In the genomic region with DNA sequence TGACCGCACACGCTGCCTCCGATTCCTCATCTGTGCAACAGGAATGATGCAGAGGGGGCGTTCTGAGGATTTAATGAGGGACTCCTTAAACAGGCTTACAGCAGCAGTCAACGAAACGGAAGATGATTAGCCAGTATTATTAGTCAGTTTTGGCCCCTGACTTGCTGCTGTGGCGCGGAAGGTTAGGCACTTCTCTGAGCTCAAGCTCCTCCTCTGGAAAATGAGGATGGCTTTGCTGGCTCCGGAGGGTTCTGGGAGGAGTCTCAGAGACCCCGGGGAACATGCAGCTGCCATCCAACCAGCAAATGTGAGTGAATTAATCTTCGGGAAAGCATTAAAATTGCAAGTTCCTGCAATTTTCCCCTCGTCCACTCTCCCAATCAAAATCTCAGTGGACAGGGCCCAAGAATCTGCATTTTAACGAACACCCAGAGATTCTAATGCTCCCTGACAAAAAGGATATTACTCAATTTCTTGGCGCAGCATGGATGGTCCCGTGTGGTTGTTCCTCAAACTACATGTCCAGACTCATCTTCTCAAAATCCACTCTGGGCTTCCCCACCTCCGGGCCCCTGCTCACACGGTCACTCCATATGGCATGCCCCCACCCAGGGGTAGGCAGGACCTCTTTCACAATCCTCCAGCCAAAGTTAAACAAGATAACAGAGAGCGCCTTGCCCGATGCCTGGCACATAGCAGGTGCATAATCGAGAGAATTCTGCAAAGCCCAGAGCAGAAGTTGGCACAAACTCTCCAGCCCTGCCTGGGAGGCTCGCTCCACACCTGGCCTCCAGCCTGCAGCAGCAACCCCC, we compare ENCODE assay signal across 8 cellular contexts. TPM values are rescaled to one million over a fixed set of nuclear protein-coding genes. Genes with fewer than 3 reads are reported as not detected.
DNase-seq lines count a peak whose midpoint lies in the region; ATAC-seq, FAIRE-seq and TF ChIP-seq lines count a peak whose summit lies in the region.

No MANE protein-coding gene starts in this region.

- peak overlapping the region; percentile 63 for H3K4me2 ChIP-seq in GM23248 (ENCODE audit: unreplicated experiment)
- H3K4me2 ChIP-seq in endothelial cell of umbilical vein (ENCODE audit: insufficient read depth, low read length): peak overlapping the region; percentile 61
- peak overlapping the region; percentile 48 for H3K4me2 ChIP-seq in osteoblast (ENCODE audit: insufficient read depth, low read length)

- H3K9me3 ChIP-seq in GM23248 (ENCODE audit: low read depth) (no peaks in the 10 kb centered on the region), Panc1 (ENCODE audit: control insufficient read depth, insufficient read depth, low read depth, low read length) (no peaks in the 10 kb centered on the region), endothelial cell of umbilical vein (replicated peaks; ENCODE audit: control insufficient read depth, insufficient read depth, low read length) (no peaks in the 10 kb centered on the region), osteoblast (ENCODE audit: low read depth, low read length) (no peaks in the 10 kb centered on the region)

- peaks cover 4% of the 10 kb centered on the region; the same call in 1 of the 2 replicates for H3K4me1 ChIP-seq in GM23248 (ENCODE audit: insufficient read depth)
- H3K4me1 ChIP-seq in Panc1 (ENCODE audit: control insufficient read depth, insufficient read depth, low read length): peaks cover 7% of the 10 kb centered on the region; the same call in 1 of the 2 replicates
- peaks cover 8% of the 10 kb centered on the region for H3K4me1 ChIP-seq in endothelial cell of umbilical vein (ENCODE audit: control insufficient read depth, extremely low read depth, insufficient read depth, low read length)
- H3K4me1 ChIP-seq in osteoblast (ENCODE audit: insufficient read depth, low read length): no peaks in the 10 kb centered on the region

- POLR2A ChIA-PET in Panc1 (lab: Charles Lee) (no interaction called here), endothelial cell of umbilical vein (lab: Charles Lee) (no interaction called here)

- intact Hi-C loops in Panc1 (cut with micrococcal nuclease; ENCODE audit: unreplicated experiment): no loop called here
- intact Hi-C loops in endothelial cell of umbilical vein (cut with micrococcal nuclease): no loop called here

- TF ChIP-seq CTCF in Panc1 (IDR thresholded peaks at IDR 0.05): no peak
- TF ChIP-seq CTCF in endothelial cell of umbilical vein (IDR thresholded peaks at IDR 0.05; ENCODE audit: extremely low read depth in 1 of 2, insufficient read depth in 1 of 2, low read depth in 1 of 2, low read length in 2 of 2): no peak
- no peak for TF ChIP-seq CTCF in osteoblast (IDR thresholded peaks at IDR 0.05; ENCODE audit: extremely low read depth, low read depth, low read length)

- no TSS peak for BruUV-seq in Panc1 (replicated peaks; lab: Mats Ljungman, UMichigan)
- no TSS peak for BruUV-seq in endothelial cell of umbilical vein (replicated peaks; lab: Mats Ljungman, UMichigan)

- 39 to 41% methylated on average over 21 of the region's 21 CpGs for WGBS in GM23248 (ENCODE audit: low coverage in 1 of 2, low lambda C conversion rate in 2 of 2, missing lambda C conversion rate in 2 of 2), 2 experiments

- H3F3A ChIP-seq in GM23248 (ENCODE audit: insufficient read depth): 0 out of 2 replicates have a peak, but pooled peaks cover 8% of the 10 kb centered on the region

- peak overlapping the region; percentile 22; the same call in 1 of the 2 replicates for H3K9ac ChIP-seq in GM23248
- H3K9ac ChIP-seq in endothelial cell of umbilical vein (replicated peaks; ENCODE audit: extremely low read depth, insufficient read depth, low read length): no peak overlapping the region

- no peaks in the 10 kb centered on the region for H4K20me1 ChIP-seq in GM23248 (ENCODE audit: insufficient read depth)
- H4K20me1 ChIP-seq in endothelial cell of umbilical vein (replicated peaks; ENCODE audit: control insufficient read depth, extremely low read depth, insufficient read depth, low read length): no peaks in the 10 kb centered on the region
- no peaks in the 10 kb centered on the region for H4K20me1 ChIP-seq in osteoblast (ENCODE audit: insufficient read depth, low read length)

- H3K27ac ChIP-seq in GM23248 (no peak overlapping the region), Panc1 (ENCODE audit: low read length) (peak overlapping the region; percentile 34; the same call in 1 of the 2 replicates), endothelial cell of umbilical vein (ENCODE audit: insufficient read depth, low read depth, low read length) (no peak overlapping the region), osteoblast (ENCODE audit: low read depth, low read length) (no peak overlapping the region)

- H3K9me1 ChIP-seq in endothelial cell of umbilical vein (replicated peaks; ENCODE audit: control insufficient read depth, extremely low read depth, insufficient read depth, low read length): no peaks in the 10 kb centered on the region

- no peaks in the 10 kb centered on the region for H3K9me2 ChIP-seq in GM23248 (ENCODE audit: insufficient read depth)

- ATAC-seq in Panc1: no peak
- no peak for ATAC-seq in HG03139 (IDR thresholded peaks at IDR 0.05; ENCODE audit: unreplicated experiment)
- ATAC-seq in HG02610 (IDR thresholded peaks at IDR 0.05; ENCODE audit: unreplicated experiment): no peak

- CTCF ChIA-PET in Panc1 (lab: Charles Lee) (no interaction called here), endothelial cell of umbilical vein (lab: Charles Lee) (interaction anchor here (0.9 to 1.3 kb wide), 6 partner anchors 8 to 103 kb away, joined by 3 to 8 read pairs (median 3); no protein-coding TSS in a partner anchor)

- H3K79me2 ChIP-seq in GM23248 (ENCODE audit: insufficient read depth): no peaks in the 10 kb centered on the region
- H3K79me2 ChIP-seq in endothelial cell of umbilical vein (ENCODE audit: control insufficient read depth, insufficient read depth, low read length): no peaks in the 10 kb centered on the region
- no peaks in the 10 kb centered on the region for H3K79me2 ChIP-seq in osteoblast (ENCODE audit: insufficient read depth, low read length)

- H3K4me3 ChIP-seq in GM23248: peak overlapping the region; percentile 65
- H3K4me3 ChIP-seq in Panc1 (ENCODE audit: low read depth in 2 of 2, low read length in 2 of 2): peak overlapping the region; percentile 48 to 57
- H3K4me3 ChIP-seq in endothelial cell of umbilical vein (replicated peaks in 1 of 3; ENCODE audit: insufficient read depth in 1 of 3, low read depth in 1 of 3, low read length in 3 of 3): peak overlapping the region in 1 of 3 experiments; percentile 7
- peak overlapping the region; percentile 47 for H3K4me3 ChIP-seq in osteoblast (ENCODE audit: insufficient read depth, low read length)

- in situ Hi-C loops in GM23248 (cut with MboI) (no loop called here), Panc1 (cut with HindIII; ENCODE audit: low pct_unique_long_range_greater_than_20kb, low sequenced_read_pairs) (no loop called here)

- DNase-seq in GM23248 (peak; percentile 66), Panc1 (ENCODE audit: low read depth, low spot score) (no peak), endothelial cell of umbilical vein (ENCODE audit: low read depth, low spot score) (peak; percentile 26), osteoblast (ENCODE audit: insufficient read length, low spot score, missing footprints) (peak; percentile 90), NCI-H128 (lab: John Stamatoyannopoulos, UW; ENCODE audit: unreplicated experiment) (no peak)
- DNase-seq in stimulated activated naive CD4-positive, alpha-beta T cell (lab: John Stamatoyannopoulos, UW): no peak

- H3K27me3 ChIP-seq in GM23248 (replicated peaks; ENCODE audit: insufficient read depth) (peaks cover 6% of the 10 kb centered on the region; the same call in 1 of the 2 replicates), Panc1 (ENCODE audit: control insufficient read depth, insufficient read depth, low read length) (no peaks in the 10 kb centered on the region), endothelial cell of umbilical vein (ENCODE audit: control insufficient read depth in 2 of 2, insufficient read depth in 2 of 2, low read length in 2 of 2) (peaks cover 0 to 16% of the 10 kb centered on the region in 2 experiments), osteoblast (ENCODE audit: insufficient read depth, low read length) (peaks cover 60% of the 10 kb centered on the region)

- H3K36me3 ChIP-seq in GM23248 (ENCODE audit: low read depth) (no peaks in the 10 kb centered on the region), Panc1 (ENCODE audit: control insufficient read depth, insufficient read depth, low read length) (no peaks in the 10 kb centered on the region), endothelial cell of umbilical vein (ENCODE audit: control insufficient read depth in 2 of 2, extremely low read depth in 1 of 2, insufficient read depth in 2 of 2, low read length in 2 of 2) (no peaks in the 10 kb centered on the region), osteoblast (ENCODE audit: insufficient read depth, low read length) (no peaks in the 10 kb centered on the region)

- no peak for TF ChIP-seq POLR2A in endothelial cell of umbilical vein (IDR thresholded peaks at IDR 0.05; ENCODE audit: low read depth, low read length)

- peak overlapping the region; percentile 62; the same call in 1 of the 2 replicates for H2AFZ ChIP-seq in GM23248
- H2AFZ ChIP-seq in endothelial cell of umbilical vein (ENCODE audit: low read depth, low read length): peak overlapping the region; percentile 16
- H2AFZ ChIP-seq in osteoblast (ENCODE audit: low read length): no peak overlapping the region

- FAIRE-seq in endothelial cell of umbilical vein (lab: Jason Lieb, UNC): peak; percentile 69

- dilution Hi-C loops in endothelial cell of umbilical vein (cut with MboI; ENCODE audit: extremely low pct_ligation_motif_present, low sequenced_read_pairs): no loop called here

TF ChIP-seq in endothelial cell of umbilical vein, 7 proteins besides CTCF, POLR2A, EP300 and RAD21 (continues in another document):
- TF ChIP-seq POLR2AphosphoS5 (IDR thresholded peaks at IDR 0.05; ENCODE audit: insufficient read depth, low read depth, low read length) (no peak), JUN (IDR thresholded peaks at IDR 0.05; ENCODE audit: borderline replicate concordance, insufficient read depth, insufficient read length, low read depth) (no peak), MYC (IDR thresholded peaks at IDR 0.05; ENCODE audit: low read depth, low read length) (no peak)

RNA-seq across cellular contexts. Expression of a gene that starts 6.4 kb away (rescaled TPM):
- 0.89 and 1.1 TPM in 2 replicates for total RNA-seq in GM23248 (2014; rRNA removed; shearing (Covaris generic))
- polyA plus RNA-seq in GM23248 (2016; fragmentation: Nextera tagmentation; extraction: Ambion mirVana) (0.19 and 0.48 TPM in 2 replicates), endothelial cell of umbilical vein (0.33 and 0.41 TPM in 2 replicates)
- total RNA-seq in Panc1 (2021; ENCODE audit: unreplicated experiment) (2.9 TPM), endothelial cell of umbilical vein (1.3 and 1.4 TPM in 2 replicates), osteoblast (under 0.01 and 0.29 TPM in 2 replicates)
- polyA plus RNA-seq in Panc1 (2012; ENCODE audit: insufficient read length): 3.9 TPM
- 0.23 and 0.34 TPM in 2 replicates for polyA plus RNA-seq in endothelial cell of umbilical vein (2011; cell fraction: cytosol; rRNA removed)
- polyA plus RNA-seq in endothelial cell of umbilical vein (2011; cell fraction: nucleus; rRNA removed): 0.72 and 0.76 TPM in 2 replicates
- 4.9 and 5.1 TPM in 2 replicates for polyA plus RNA-seq in endothelial cell of umbilical vein (2012)
- 0.24 and 0.34 TPM in 2 replicates for polyA minus RNA-seq in endothelial cell of umbilical vein
- 0.20 TPM for polyA minus RNA-seq in endothelial cell of umbilical vein (2011; cell fraction: cytosol; rRNA and poly(A)+ RNA removed)
- polyA minus RNA-seq in endothelial cell of umbilical vein (2011; cell fraction: nucleus; rRNA and poly(A)+ RNA removed): 0.29 and 0.43 TPM in 2 replicates

Comparison
In these comparisons a context has a peak if more than half of its experiments do, and no peak if none do; other contexts are left out.
1. DNase-seq: peak in GM23248 (single experiment), endothelial cell of umbilical vein (single experiment) and osteoblast (single experiment); none in Panc1 (single experiment), stimulated activated naive CD4-positive, alpha-beta T cell (0 of 6) and NCI-H128 (single experiment).
2. Peak in every context shown above with its lines, with median percentiles within 50 percentile points of each other: H3K4me2 ChIP-seq.